ENCODE assay signal across 12 cellular contexts in the genomic region with DNA sequence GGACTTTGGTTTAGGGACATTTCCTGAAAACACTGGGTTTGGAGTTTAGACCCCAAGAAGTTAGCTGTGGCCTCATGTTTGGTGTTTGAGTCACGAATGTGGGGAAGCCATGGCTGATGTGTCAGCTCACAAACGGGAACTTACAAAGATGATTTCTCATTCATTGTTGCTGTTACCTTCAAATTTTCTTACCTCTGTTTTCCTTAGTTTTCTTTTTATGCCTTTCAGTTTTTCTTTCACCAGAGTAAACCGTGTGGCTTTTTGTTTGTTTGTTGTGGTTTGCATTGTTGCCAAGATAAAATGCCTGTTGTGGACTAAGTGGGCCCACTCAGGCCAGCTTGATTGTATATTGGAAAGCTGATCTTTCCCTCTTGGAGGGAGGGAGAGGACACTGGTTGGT.
DNase-seq lines count a peak whose midpoint lies in the region; ATAC-seq, FAIRE-seq and TF ChIP-seq lines count a peak whose summit lies in the region.
"Had no signal": no experiment of that assay in that cellular context is flagged by ENCODE, and none has a peak within 500 bp of the region (broad histone marks: within the 10 kb centered on the region; RNA-seq: fewer than 3 reads in every experiment).

No MANE protein-coding gene starts in this region.

- H3K79me2 ChIP-seq in fibroblast of lung (ENCODE audit: control insufficient read depth, insufficient read depth, low read length), result no peaks in the 10 kb centered on the region

- no peak overlapping the region for H2AFZ ChIP-seq in fibroblast of lung (ENCODE audit: low read length)

- DNase-seq in A549 (ENCODE audit: low read depth in 1 of 2, low spot score in 1 of 2), result no peak
- DNase-seq in GM18507 (ENCODE audit: extremely low spot score, insufficient read length, low read depth), result no peak
- DNase-seq in SJSA1 (ENCODE audit: low read depth in 1 of 2, low spot score in 2 of 2), result peak; percentile 73 to 94
- DNase-seq in fibroblast of lung (ENCODE audit: low read depth in 2 of 2), result peak; percentile 60 to 89
- no peak for DNase-seq in G401 (ENCODE audit: low spot score)
- DNase-seq in NCI-H2227 (lab: John Stamatoyannopoulos, UW; ENCODE audit: unreplicated experiment), result no peak
- no peak for DNase-seq in stimulated activated naive CD4-positive, alpha-beta T cell treated with Interleukin-2 at 50 U/mL for 16 hours (lab: John Stamatoyannopoulos, UW)
- DNase-seq: activated CD8-positive, alpha-beta memory T cell treated with anti-CD3 and anti-CD28 coated beads, Interleukin-2, amount 50 U/mL, for 4 hours; RPMI8226; spleen; testis had no signal

- ATAC-seq in A549 (no peak), HG02763 (IDR thresholded peaks at IDR 0.05; ENCODE audit: unreplicated experiment) (no peak)

- H3K27ac ChIP-seq in A549 (peak overlapping the region in 1 of 2 experiments; percentile 24; a peak in 3 of 6 replicates), SJSA1 (peak overlapping the region; percentile 48), fibroblast of lung (ENCODE audit: insufficient read depth, low read length) (peak overlapping the region; percentile 44)
- H3K27ac ChIP-seq: testis had no signal

- no peak for TF ChIP-seq POLR2A in A549 (IDR thresholded peaks at IDR 0.05; ENCODE audit: low read length)

- WGBS in A549 (ENCODE audit: missing lambda C conversion rate), result 40% methylated on average over 3 of the region's 3 CpGs

- no peaks in the 10 kb centered on the region for H4K20me1 ChIP-seq in fibroblast of lung (ENCODE audit: control insufficient read depth, extremely low read depth, insufficient read depth, low read length)

- H3K4me2 ChIP-seq in A549 (peak overlapping the region; percentile 36), fibroblast of lung (ENCODE audit: extremely low read depth, insufficient read depth, low read length) (no peak overlapping the region)

- POLR2A ChIA-PET in A549 (lab: Yijun Ruan, JAX), result interaction anchor here (1.2 kb wide), 1 partner anchor 556 kb away, joined by 3 read pairs; no protein-coding TSS in a partner anchor

- H3K27me3 ChIP-seq in SJSA1 (replicated peaks), result no peaks in the 10 kb centered on the region
- H3K27me3 ChIP-seq in fibroblast of lung (ENCODE audit: control insufficient read depth, insufficient read depth, low read length), result no peaks in the 10 kb centered on the region
- H3K27me3 ChIP-seq: spleen, testis had no signal

- H3K4me3 ChIP-seq in A549, result no peak overlapping the region
- no peak overlapping the region for H3K4me3 ChIP-seq in SJSA1
- no peak overlapping the region for H3K4me3 ChIP-seq in fibroblast of lung (replicated peaks in 1 of 4; ENCODE audit: control extremely low read depth in 1 of 4, insufficient read depth in 1 of 4, low read depth in 3 of 4, low read length in 4 of 4)
- H3K4me3 ChIP-seq: spleen, testis had no signal

- in situ Hi-C loops in G401 (cut with HindIII; ENCODE audit: low sequenced_read_pairs), result no loop called here

- TF ChIP-seq EP300 in A549 (IDR thresholded peaks at IDR 0.05), result no peak

- H3K9ac ChIP-seq in fibroblast of lung (ENCODE audit: insufficient read depth, low read length), result no peak overlapping the region

- TF ChIP-seq CTCF in A549 (IDR thresholded peaks at IDR 0.05) (no peak), fibroblast of lung (conservative IDR thresholded peaks at IDR 0.05 in 1 of 2, IDR thresholded peaks at IDR 0.05 in 1 of 2; ENCODE audit: low read depth in 1 of 2, low read length in 2 of 2) (no peak)

- H3K4me1 ChIP-seq in A549, result peaks cover 40% of the 10 kb centered on the region
- peaks cover 68% of the 10 kb centered on the region for H3K4me1 ChIP-seq in SJSA1 (replicated peaks)
- H3K4me1 ChIP-seq in fibroblast of lung (ENCODE audit: control insufficient read depth, extremely low read depth, insufficient read depth, low read length), result peaks cover 37% of the 10 kb centered on the region

- H3K36me3 ChIP-seq in SJSA1 (peaks cover 11% of the 10 kb centered on the region), fibroblast of lung (ENCODE audit: control insufficient read depth, insufficient read depth, low read length) (peaks cover 12% of the 10 kb centered on the region)

- H3K9me3 ChIP-seq in A549, result no peaks in the 10 kb centered on the region
- H3K9me3 ChIP-seq in SJSA1 (replicated peaks), result no peaks in the 10 kb centered on the region
- no peaks in the 10 kb centered on the region for H3K9me3 ChIP-seq in fibroblast of lung (ENCODE audit: control insufficient read depth, insufficient read depth, low read depth, low read length)
- H3K9me3 ChIP-seq: spleen, testis had no signal

- TF ChIP-seq RAD21 in A549 (conservative IDR thresholded peaks at IDR 0.05 in 1 of 2, IDR thresholded peaks at IDR 0.05 in 1 of 2), result no peak

- FAIRE-seq in A549 (lab: Jason Lieb, UNC) (no peak), GM18507 (lab: Jason Lieb, UNC) (peak; percentile 41)

- CTCF ChIA-PET in A549 (lab: Yijun Ruan, JAX), result interaction anchor here (4.7 kb wide), 1 partner anchor 140 kb away, joined by 29 read pairs; no protein-coding TSS in a partner anchor

TF ChIP-seq in A549, 52 proteins besides CTCF, POLR2A, EP300 and RAD21:
- TF ChIP-seq NPAS2 (CRISPR knock-in tag; IDR thresholded peaks at IDR 0.05; ENCODE audit: borderline replicate concordance) (no peak), POLR2AphosphoS2 (conservative IDR thresholded peaks at IDR 0.05; ENCODE audit: low read length) (no peak), RFX5 (IDR thresholded peaks at IDR 0.05) (no peak), TFCP2L1 (CRISPR knock-in tag; IDR thresholded peaks at IDR 0.05) (no peak), PHF8 (IDR thresholded peaks at IDR 0.05; ENCODE audit: borderline replicate concordance, low read depth) (no peak), BCL3 (IDR thresholded peaks at IDR 0.05) (no peak)
- TF ChIP-seq, protein P1, sequence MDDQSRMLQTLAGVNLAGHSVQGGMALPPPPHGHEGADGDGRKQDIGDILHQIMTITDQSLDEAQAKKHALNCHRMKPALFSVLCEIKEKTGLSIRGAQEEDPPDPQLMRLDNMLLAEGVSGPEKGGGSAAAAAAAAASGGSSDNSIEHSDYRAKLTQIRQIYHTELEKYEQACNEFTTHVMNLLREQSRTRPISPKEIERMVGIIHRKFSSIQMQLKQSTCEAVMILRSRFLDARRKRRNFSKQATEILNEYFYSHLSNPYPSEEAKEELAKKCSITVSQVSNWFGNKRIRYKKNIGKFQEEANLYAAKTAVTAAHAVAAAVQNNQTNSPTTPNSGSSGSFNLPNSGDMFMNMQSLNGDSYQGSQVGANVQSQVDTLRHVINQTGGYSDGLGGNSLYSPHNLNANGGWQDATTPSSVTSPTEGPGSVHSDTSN (IDR thresholded peaks at IDR 0.05), result no peak
- TF ChIP-seq, protein P2, sequence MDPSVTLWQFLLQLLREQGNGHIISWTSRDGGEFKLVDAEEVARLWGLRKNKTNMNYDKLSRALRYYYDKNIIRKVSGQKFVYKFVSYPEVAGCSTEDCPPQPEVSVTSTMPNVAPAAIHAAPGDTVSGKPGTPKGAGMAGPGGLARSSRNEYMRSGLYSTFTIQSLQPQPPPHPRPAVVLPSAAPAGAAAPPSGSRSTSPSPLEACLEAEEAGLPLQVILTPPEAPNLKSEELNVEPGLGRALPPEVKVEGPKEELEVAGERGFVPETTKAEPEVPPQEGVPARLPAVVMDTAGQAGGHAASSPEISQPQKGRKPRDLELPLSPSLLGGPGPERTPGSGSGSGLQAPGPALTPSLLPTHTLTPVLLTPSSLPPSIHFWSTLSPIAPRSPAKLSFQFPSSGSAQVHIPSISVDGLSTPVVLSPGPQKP (IDR thresholded peaks at IDR 0.05; ENCODE audit: low read depth, low read length), result no peak

Comparison
In these comparisons a context has a peak if more than half of its experiments do, and no peak if none do; other contexts are left out.
1. DNase-seq: peak in SJSA1 (2 of 2) and fibroblast of lung (2 of 2); none in A549 (0 of 2), GM18507 (single experiment), G401 (single experiment), NCI-H2227 (single experiment) and stimulated activated naive CD4-positive, alpha-beta T cell treated with Interleukin-2 at 50 U/mL for 16 hours (single experiment).